10 cellular contexts compared by ENCODE assay signal in genomic region chr14:68211421-68211820, GRCh38.
DNase-seq lines count a peak whose midpoint lies in the region; ATAC-seq, FAIRE-seq and TF ChIP-seq lines count a peak whose summit lies in the region.
"Had no signal": no experiment of that assay in that cellular context is flagged by ENCODE, and none has a peak within 500 bp of the region (broad histone marks: within the 10 kb centered on the region; RNA-seq: fewer than 3 reads in every experiment).

No MANE protein-coding gene starts in this region.

- TF ChIP-seq POLR2A in GM12892 (IDR thresholded peaks at IDR 0.05; ENCODE audit: low read depth, low read length) (no peak), esophagus muscularis mucosa (IDR thresholded peaks at IDR 0.05; ENCODE audit: low read depth) (no peak)

- H3K4me1 ChIP-seq in SK-N-SH (ENCODE audit: control insufficient read depth in 1 of 2, insufficient read depth in 2 of 2, low read depth in 1 of 2, low read length in 1 of 2): peaks cover 0 to 20% of the 10 kb centered on the region in 2 experiments; a peak in 3 of 4 replicates
- peaks cover 11 to 52% (median 45%) of the 10 kb centered on the region in 4 donors for H3K4me1 ChIP-seq in esophagus muscularis mucosa
- peaks cover 37% of the 10 kb centered on the region for H3K4me1 ChIP-seq in skeletal muscle satellite cell (ENCODE audit: control insufficient read depth, insufficient read depth, low read length)
- no peaks in the 10 kb centered on the region for H3K4me1 ChIP-seq in Karpas-422 (ENCODE audit: low read length)

- H3K9me2 ChIP-seq in SK-N-SH: no peaks in the 10 kb centered on the region
- H3K9me2 ChIP-seq in Karpas-422 (replicated peaks; ENCODE audit: insufficient read depth, low read length): no peaks in the 10 kb centered on the region

- H3F3A ChIP-seq in SK-N-SH (replicated peaks; ENCODE audit: insufficient read depth): peaks cover 17% of the 10 kb centered on the region

- H3K4me2 ChIP-seq in SK-N-SH (peak overlapping the region; percentile 56), skeletal muscle satellite cell (ENCODE audit: low read length) (peak overlapping the region; percentile 72), Karpas-422 (ENCODE audit: low read depth, low read length, poor library complexity, severe bottlenecking) (no peak overlapping the region)

- no peak for TF ChIP-seq CTCF in SK-N-SH (IDR thresholded peaks at IDR 0.05)
- no peak for TF ChIP-seq CTCF in esophagus muscularis mucosa (IDR thresholded peaks at IDR 0.05)

- no peak for ATAC-seq in GM19324 (IDR thresholded peaks at IDR 0.05; ENCODE audit: low FRiP score, unreplicated experiment)

- H3K27ac ChIP-seq in SK-N-SH (ENCODE audit: low read depth in 2 of 2, low read length in 1 of 2) (peak overlapping the region; percentile 90 to 94), esophagus muscularis mucosa (replicated peaks in 1 of 4) (peak overlapping the region; percentile 59 to 77 (median 73)), Karpas-422 (ENCODE audit: low read length) (no peak overlapping the region)

- no peak for TF ChIP-seq EP300 in SK-N-SH (IDR thresholded peaks at IDR 0.05; ENCODE audit: borderline replicate concordance in 1 of 2, low read depth in 1 of 2, low read length in 1 of 2)
- no peak for TF ChIP-seq EP300 in esophagus muscularis mucosa (IDR thresholded peaks at IDR 0.05)

- H2AFZ ChIP-seq in SK-N-SH (ENCODE audit: low read depth) (peak overlapping the region; percentile 23; the same call in 1 of the 2 replicates), Karpas-422 (ENCODE audit: low read length) (no peak overlapping the region)

- H3K27me3 ChIP-seq in SK-N-SH (ENCODE audit: insufficient read depth) (no peaks in the 10 kb centered on the region), esophagus muscularis mucosa (no peaks in the 10 kb centered on the region), skeletal muscle satellite cell (ENCODE audit: control insufficient read depth, insufficient read depth, low read length) (no peaks in the 10 kb centered on the region), Karpas-422 (ENCODE audit: low read length) (no peaks in the 10 kb centered on the region)

- H3K9ac ChIP-seq in SK-N-SH (peak overlapping the region; percentile 38; the same call in 1 of the 2 replicates), skeletal muscle satellite cell (ENCODE audit: low read depth, low read length) (peak overlapping the region; percentile 51), Karpas-422 (ENCODE audit: low read length) (no peak overlapping the region)

- CTCF ChIA-PET in SK-N-SH (lab: Yijun Ruan, JAX): no interaction called here

- TF ChIP-seq RAD21 in SK-N-SH (IDR thresholded peaks at IDR 0.05; ENCODE audit: low read length): no peak

- H3K79me2 ChIP-seq in SK-N-SH (ENCODE audit: insufficient read depth) (no peaks in the 10 kb centered on the region), Karpas-422 (ENCODE audit: low read length) (no peaks in the 10 kb centered on the region)

- H3K9me3 ChIP-seq in SK-N-SH: no peaks in the 10 kb centered on the region
- H3K9me3 ChIP-seq in esophagus muscularis mucosa: no peaks in the 10 kb centered on the region
- no peaks in the 10 kb centered on the region for H3K9me3 ChIP-seq in skeletal muscle satellite cell (replicated peaks; ENCODE audit: low read length)
- H3K9me3 ChIP-seq in Karpas-422 (ENCODE audit: low read length): no peaks in the 10 kb centered on the region

- FAIRE-seq in GM12892 (lab: Jason Lieb, UNC): peak; percentile 5

- 89% methylated on average over 2 of the region's 2 CpGs for WGBS in SK-N-SH (ENCODE audit: low lambda C conversion rate)
- WGBS in esophagus muscularis mucosa: 97% methylated on average over 2 of the region's 2 CpGs

- H3K36me3 ChIP-seq in SK-N-SH (replicated peaks in 1 of 2; ENCODE audit: control insufficient read depth in 1 of 2, insufficient read depth in 2 of 2, low read length in 1 of 2) (no peaks in the 10 kb centered on the region), esophagus muscularis mucosa (no peaks in the 10 kb centered on the region), skeletal muscle satellite cell (ENCODE audit: insufficient read depth, low read length) (no peaks in the 10 kb centered on the region), Karpas-422 (ENCODE audit: insufficient read depth, low read length) (no peaks in the 10 kb centered on the region)

- H3K4me3 ChIP-seq in SK-N-SH (ENCODE audit: low read depth in 2 of 2, low read length in 1 of 2) (no peak overlapping the region; a peak in 1 of 4 replicates), esophagus muscularis mucosa (no peak overlapping the region), skeletal muscle satellite cell (ENCODE audit: low read length) (peak overlapping the region; percentile 37), Karpas-422 (ENCODE audit: low read length) (no peak overlapping the region)

- H4K20me1 ChIP-seq in SK-N-SH (ENCODE audit: insufficient read depth) (no peaks in the 10 kb centered on the region), Karpas-422 (ENCODE audit: insufficient read depth, low read depth, low read length) (peaks cover 33% of the 10 kb centered on the region)

- intact Hi-C loops in esophagus muscularis mucosa (cut with DNase I): no loop called here

- DNase-seq in GM12892 (ENCODE audit: insufficient read length) (no peak), SK-N-SH (no peak), esophagus muscularis mucosa (ENCODE audit: extremely low spot score) (no peak), NCI-H69 (lab: John Stamatoyannopoulos, UW) (no peak), Karpas-422 (no peak), NOMO-1 treated with dmso at 0.1 percent for 144 hours (lab: John Stamatoyannopoulos, UW; ENCODE audit: unreplicated experiment) (no peak)
- DNase-seq: mesendoderm, NCI-H1105 treated with DMSO at 0.1 percent for 48 hours had no signal

- POLR2A ChIA-PET in SK-N-SH (lab: Yijun Ruan, JAX): no interaction called here

TF ChIP-seq in SK-N-SH, 30 proteins besides CTCF, POLR2A, EP300 and RAD21:
- no peak for TF ChIP-seq NFIC (IDR thresholded peaks at IDR 0.05; ENCODE audit: borderline replicate concordance)
- no peak for TF ChIP-seq FOXJ3 (CRISPR knock-in tag; IDR thresholded peaks at IDR 0.05)
- no peak for TF ChIP-seq EZH2phosphoT487 (IDR thresholded peaks at IDR 0.05; ENCODE audit: borderline replicate concordance, low read depth)
- no peak for TF ChIP-seq ELF1 (IDR thresholded peaks at IDR 0.05)
- TF ChIP-seq, protein P1, sequence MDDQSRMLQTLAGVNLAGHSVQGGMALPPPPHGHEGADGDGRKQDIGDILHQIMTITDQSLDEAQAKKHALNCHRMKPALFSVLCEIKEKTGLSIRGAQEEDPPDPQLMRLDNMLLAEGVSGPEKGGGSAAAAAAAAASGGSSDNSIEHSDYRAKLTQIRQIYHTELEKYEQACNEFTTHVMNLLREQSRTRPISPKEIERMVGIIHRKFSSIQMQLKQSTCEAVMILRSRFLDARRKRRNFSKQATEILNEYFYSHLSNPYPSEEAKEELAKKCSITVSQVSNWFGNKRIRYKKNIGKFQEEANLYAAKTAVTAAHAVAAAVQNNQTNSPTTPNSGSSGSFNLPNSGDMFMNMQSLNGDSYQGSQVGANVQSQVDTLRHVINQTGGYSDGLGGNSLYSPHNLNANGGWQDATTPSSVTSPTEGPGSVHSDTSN (IDR thresholded peaks at IDR 0.05): no peak
- no peak for TF ChIP-seq FOXM1 (IDR thresholded peaks at IDR 0.05; ENCODE audit: low read depth)
- no peak for TF ChIP-seq FOSL2 (IDR thresholded peaks at IDR 0.05; ENCODE audit: borderline replicate concordance, low read depth)
- no peak for TF ChIP-seq MXI1 (IDR thresholded peaks at IDR 0.05; ENCODE audit: low read depth, low read length)
- TF ChIP-seq GABPA (IDR thresholded peaks at IDR 0.05; ENCODE audit: low read depth): no peak
- TF ChIP-seq RXRA (IDR thresholded peaks at IDR 0.05; ENCODE audit: borderline replicate concordance, low read depth): no peak
- no peak for TF ChIP-seq USF1 (IDR thresholded peaks at IDR 0.05; ENCODE audit: borderline replicate concordance, low read depth)
- TF ChIP-seq NRF1 (IDR thresholded peaks at IDR 0.05; ENCODE audit: low read depth, low read length): no peak
- TF ChIP-seq SIN3A (IDR thresholded peaks at IDR 0.05; ENCODE audit: borderline replicate concordance, low read depth, low read length): no peak
- TF ChIP-seq, protein P2, sequence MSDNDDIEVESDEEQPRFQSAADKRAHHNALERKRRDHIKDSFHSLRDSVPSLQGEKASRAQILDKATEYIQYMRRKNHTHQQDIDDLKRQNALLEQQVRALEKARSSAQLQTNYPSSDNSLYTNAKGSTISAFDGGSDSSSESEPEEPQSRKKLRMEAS (IDR thresholded peaks at IDR 0.05; ENCODE audit: low read depth): no peak
